In genomic region chr14:58771016-58771415, GRCh38 we compare ENCODE assay signal across 1 cellular context.
TF ChIP-seq lines count a peak whose summit lies in the region.

No MANE protein-coding gene starts in this region.

TF ChIP-seq in K562, 482 proteins besides CTCF, POLR2A, EP300 and RAD21 (continued from another document):
- 0 out of 2 replicates have a peak, but pooled peaks have one; percentile 41 for TF ChIP-seq ZBTB40 (IDR thresholded peaks at IDR 0.05)
- no peak for TF ChIP-seq ZBTB40 (CRISPR knock-in tag; IDR thresholded peaks at IDR 0.05)
